ENCODE assay signal across 8 cellular contexts in the genomic region with DNA sequence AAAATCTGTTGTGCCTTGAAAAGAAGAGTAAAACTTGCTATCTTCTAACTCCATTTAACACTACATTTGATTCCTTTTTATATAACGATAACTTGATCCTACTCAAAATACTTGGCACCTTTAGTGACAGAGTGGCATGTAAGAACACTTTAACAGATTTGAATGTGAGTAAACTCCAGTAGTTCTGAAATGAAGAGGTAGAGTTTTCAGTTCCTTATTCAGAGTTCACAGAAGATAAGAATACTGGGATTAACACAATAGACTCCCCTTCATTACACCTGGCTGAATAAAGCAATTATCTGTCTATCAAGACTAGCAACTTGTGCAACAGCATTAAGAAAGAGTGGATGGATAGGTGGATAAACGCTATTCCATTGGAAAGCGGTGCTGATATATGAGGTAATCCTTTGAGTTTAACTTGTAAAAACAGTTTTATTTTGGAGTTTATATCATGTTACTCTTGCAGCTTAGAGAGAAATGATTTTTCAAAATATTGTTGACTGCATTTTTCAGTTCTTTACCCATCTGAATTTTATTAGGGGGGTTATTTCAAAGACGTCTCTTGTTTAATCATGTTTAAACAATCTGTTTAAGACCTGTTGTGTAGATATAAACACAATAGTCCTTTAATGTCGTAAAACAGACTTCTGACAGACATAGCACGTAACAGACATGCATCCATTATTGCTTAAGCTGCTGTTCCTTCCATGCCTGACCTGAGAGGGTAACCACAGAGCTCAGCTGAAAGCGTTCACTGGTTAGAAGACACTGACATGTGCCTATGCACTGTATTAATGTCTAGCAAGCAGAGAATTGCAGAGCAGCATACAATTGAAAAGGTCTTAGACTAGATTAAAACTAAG.
DNase-seq lines count a peak whose midpoint lies in the region; ATAC-seq and TF ChIP-seq lines count a peak whose summit lies in the region.

No MANE protein-coding gene starts in this region.

- H3K36me3 ChIP-seq in Peyer's patch: no peaks in the 10 kb centered on the region

- ATAC-seq in Right ventricle myocardium superior (ENCODE audit: poor library complexity): no peak
- no peak for ATAC-seq in HG03139 (IDR thresholded peaks at IDR 0.05; ENCODE audit: unreplicated experiment)

- H3K27me3 ChIP-seq in Peyer's patch: no peaks in the 10 kb centered on the region

- DNase-seq in GM13977 (ENCODE audit: low spot score) (peak; percentile 17), HCEC 1CT (peak; percentile 80), NCI-H82 treated with DMSO at 0.1 percent for 48 hours (lab: John Stamatoyannopoulos, UW; ENCODE audit: unreplicated experiment) (peak; percentile 75), medulla oblongata (ENCODE audit: extremely low spot score) (peak; percentile 56), erythroblast (lab: John Stamatoyannopoulos, UW) (no peak), Right ventricle myocardium superior (no peak), Peyer's patch (no peak)

- H3K4me1 ChIP-seq in Peyer's patch: peaks cover 0 to 7% (median 0%) of the 10 kb centered on the region in 4 donors

- H3K27ac ChIP-seq in Peyer's patch: peak overlapping the region in 2 of 4 donors; percentile 1

- intact Hi-C loops in Right ventricle myocardium superior (cut with DNase I): no loop called here

- no peak for TF ChIP-seq POLR2A in erythroblast (IDR thresholded peaks at IDR 0.05; ENCODE audit: low read length)
- no peak for TF ChIP-seq POLR2A in Peyer's patch (IDR thresholded peaks at IDR 0.05)

- in situ Hi-C loops in GM13977 (cut with MboI; ENCODE audit: low pct_unique_long_range_greater_than_20kb, low sequenced_read_pairs, unreplicated experiment): no loop called here

- TF ChIP-seq CTCF in GM13977 (IDR thresholded peaks at IDR 0.05; ENCODE audit: extremely low read depth, insufficient read depth, missing control alignments) (no peak), Peyer's patch (IDR thresholded peaks at IDR 0.05) (no peak)

- H3K9me3 ChIP-seq in Peyer's patch: no peaks in the 10 kb centered on the region

- H3K4me3 ChIP-seq in Peyer's patch: no peak overlapping the region

Comparison
In these comparisons a context has a peak if more than half of its experiments do, and no peak if none do; other contexts are left out.
1. DNase-seq: peak in GM13977 (single experiment), HCEC 1CT (single experiment), NCI-H82 treated with DMSO at 0.1 percent for 48 hours (single experiment) and medulla oblongata (single experiment); none in erythroblast (0 of 2), Right ventricle myocardium superior (single experiment) and Peyer's patch (0 of 3).